12 cellular contexts compared by ENCODE assay signal in the genomic region with DNA sequence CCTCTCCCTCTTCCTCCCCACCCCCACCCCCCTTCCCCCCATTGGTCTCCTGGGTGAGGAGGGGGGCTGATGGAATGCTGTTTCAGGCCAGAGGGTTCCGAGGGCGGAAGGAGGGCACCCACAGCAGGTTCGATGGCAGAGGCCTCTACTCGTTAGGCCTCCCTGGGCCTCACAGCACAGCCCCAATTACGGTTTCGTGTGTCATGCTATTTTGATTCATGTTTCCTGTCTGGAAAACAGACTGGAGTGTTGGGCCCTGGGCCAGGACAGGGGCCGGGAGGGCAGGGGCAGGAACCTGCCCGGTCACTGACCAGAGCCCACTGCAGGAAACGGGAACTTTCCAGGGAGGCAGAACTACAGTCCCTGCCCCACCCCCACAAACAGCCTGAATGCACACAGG.
A peak's percentile ranks its signal among the peaks of the same experiment; 100 is the strongest.
DNase-seq lines count a peak whose midpoint lies in the region; ATAC-seq and TF ChIP-seq lines count a peak whose summit lies in the region.
"Had no signal": no experiment of that assay in that cellular context is flagged by ENCODE, and none has a peak within 500 bp of the region (broad histone marks: within the 10 kb centered on the region; RNA-seq: fewer than 3 reads in every experiment).

No MANE protein-coding gene starts in this region.

- no peaks in the 10 kb centered on the region for H3K9me3 ChIP-seq in neural progenitor cell (ENCODE audit: low read depth)
- H3K9me3 ChIP-seq: neutrophil, transverse colon had no signal

- DNase-seq in Daoy (ENCODE audit: low read depth), result peak; percentile 80
- DNase-seq in RKO (ENCODE audit: low spot score), result peak; percentile 24
- peak; percentile 41 for DNase-seq in fibroblast of mammary gland (ENCODE audit: low read depth)
- DNase-seq in neural progenitor cell (ENCODE audit: low spot score), result no peak
- no peak for DNase-seq in NCI-H2227 treated with DMSO at 0.1 percent for 48 hours (lab: John Stamatoyannopoulos, UW)
- DNase-seq in NAMALWA (ENCODE audit: low spot score), result no peak
- DNase-seq in GM19240 (ENCODE audit: insufficient read length, low spot score), result no peak
- DNase-seq: transverse colon had no signal

- ATAC-seq in GM19023 (IDR thresholded peaks at IDR 0.05; ENCODE audit: unreplicated experiment), result no peak
- ATAC-seq: activated CD4-positive, CD25-positive, alpha-beta regulatory T cell treated with anti-CD3 and anti-CD28 coated beads, Interleukin-2, amount 50 U/mL, for 24 hours; HCT116 had no signal

- no peak overlapping the region for H3K27ac Mint-ChIP-seq in neural progenitor cell

- TF ChIP-seq CTCF in fibroblast of mammary gland (conservative IDR thresholded peaks at IDR 0.05; ENCODE audit: control insufficient read depth, insufficient read depth, low read depth, low read length) (no peak), neural progenitor cell (IDR thresholded peaks at IDR 0.05) (no peak)

- H3K27me3 Mint-ChIP-seq in neural progenitor cell (ENCODE audit: insufficient read depth, low read depth), result peaks cover 15% of the 10 kb centered on the region

- peaks cover 11% of the 10 kb centered on the region for H3K4me1 ChIP-seq in neural progenitor cell
- H3K4me1 ChIP-seq: transverse colon had no signal

- H3K36me3 Mint-ChIP-seq in neural progenitor cell, result no peaks in the 10 kb centered on the region

- no peaks in the 10 kb centered on the region for H3K79me2 ChIP-seq in neural progenitor cell (ENCODE audit: low read depth)

- no peaks in the 10 kb centered on the region for H3K27me3 ChIP-seq in neural progenitor cell

- H3K4me2 ChIP-seq in neural progenitor cell, result no peak overlapping the region

- H3K4me1 Mint-ChIP-seq in neural progenitor cell, result peaks cover 30% of the 10 kb centered on the region

- no peaks in the 10 kb centered on the region for H4K20me1 ChIP-seq in neural progenitor cell (ENCODE audit: low read depth)

- no peaks in the 10 kb centered on the region for H3K36me3 ChIP-seq in neural progenitor cell
- H3K36me3 ChIP-seq: neutrophil, transverse colon had no signal

- no peak overlapping the region for H3K9ac ChIP-seq in neural progenitor cell

- H2AFZ ChIP-seq in neural progenitor cell (replicated peaks), result peak overlapping the region; percentile 100

- H3K9me3 Mint-ChIP-seq in neural progenitor cell, result no peaks in the 10 kb centered on the region

- H3K27ac ChIP-seq in neural progenitor cell, result no peak overlapping the region
- H3K27ac ChIP-seq: neutrophil, transverse colon had no signal

- H3K4me3 Mint-ChIP-seq in neural progenitor cell, result no peak overlapping the region

- H3K4me3 ChIP-seq in fibroblast of mammary gland (ENCODE audit: control insufficient read depth, low read depth, low read length), result no peak overlapping the region
- no peak overlapping the region for H3K4me3 ChIP-seq in neural progenitor cell
- H3K4me3 ChIP-seq: transverse colon had no signal

- no peaks in the 10 kb centered on the region for H3F3A ChIP-seq in neural progenitor cell (ENCODE audit: low read depth)

Comparison
In these comparisons a context has a peak if more than half of its experiments do, and no peak if none do; other contexts are left out.
1. DNase-seq: peak in Daoy (single experiment), RKO (single experiment) and fibroblast of mammary gland (single experiment); none in neural progenitor cell (single experiment), NCI-H2227 treated with DMSO at 0.1 percent for 48 hours (single experiment), NAMALWA (single experiment) and GM19240 (single experiment).